26 cellular contexts compared by ENCODE assay signal in the genomic region with DNA sequence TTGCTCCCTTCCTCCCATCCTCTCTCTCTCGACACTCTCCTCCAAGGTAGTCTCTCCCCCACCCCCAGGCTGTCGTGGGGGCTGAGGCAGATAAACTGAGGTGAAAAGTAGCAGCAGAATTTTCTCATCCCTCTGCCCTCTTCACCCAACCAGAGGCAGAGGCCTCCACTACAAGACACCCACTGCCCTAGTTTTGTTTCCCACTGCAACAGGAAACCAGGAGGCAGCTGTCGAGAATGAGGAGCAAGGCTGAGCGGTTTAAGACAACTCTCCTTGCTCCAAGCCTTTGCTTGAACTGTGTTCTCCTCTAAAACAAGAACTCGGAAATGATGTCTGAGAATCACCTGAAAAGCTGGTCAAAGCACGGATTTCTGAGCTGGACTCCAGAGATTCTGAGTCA. TPM values are rescaled to one million over a fixed set of nuclear protein-coding genes. Genes with fewer than 3 reads are reported as not detected.
"Had no signal": no experiment of that assay in that cellular context is flagged by ENCODE, and none has a peak within 500 bp of the region (broad histone marks: within the 10 kb centered on the region; RNA-seq: fewer than 3 reads in every experiment).

No MANE protein-coding gene starts in this region.

- H3K36me3 ChIP-seq: cardiac muscle cell, MG63, SJSA1 had no signal

- H3K4me3 ChIP-seq: cardiac muscle cell, MG63, SJSA1 had no signal

- H3K27ac ChIP-seq: cardiac muscle cell, KMS-11, SJSA1 had no signal

- ATAC-seq: activated T-cell treated with anti-CD3 and anti-CD28 coated beads, Interleukin-2, amount 50 U/mL, for 4 hours; PC-3; SK-N-SH treated with all-trans-retinoic acid at 6 μM for 48 hours had no signal

- H3K9ac ChIP-seq: KMS-11 had no signal

- FAIRE-seq: astrocyte, RCC 7860 had no signal

- H3K4me2 ChIP-seq: KMS-11 had no signal

- H3K27me3 ChIP-seq: cardiac muscle cell, MG63, SJSA1 had no signal

- DNase-seq: activated CD4-positive, alpha-beta memory T cell treated with anti-CD3 and anti-CD28 coated beads for 36 hours; activated CD4-positive, alpha-beta T cell treated with anti-CD3 and anti-CD28 coated beads, Interleukin-2, amount 10 ng/mL, durations not matched to agents 7 days and 5 days; activated CD4-positive, CD25-positive, alpha-beta regulatory T cell; activated CD8-positive, alpha-beta memory T cell treated with anti-CD3 and anti-CD28 coated beads for 24 hours; activated gamma-delta T cell; activated naive CD4-positive, alpha-beta T cell treated with anti-CD3 and anti-CD28 coated beads for 36 hours; activated T-cell treated with anti-CD3 and anti-CD28 coated beads, Interleukin-2, amount 50 U/mL, for 4 hours; amygdala; MG63; MV-4-11; NCI-H1105; NCI-H146; NCI-H187 treated with DMSO at 0.1 percent for 48 hours; NCI-H2081 treated with DMSO at 0.1 percent for 48 hours; NCI-H446; NCI-H524; PC-3; SHP77; SW 1271 had no signal

- H3K9me3 ChIP-seq: MG63, SJSA1 had no signal

RNA-seq across cellular contexts. Expression of a gene that starts 13.6 kb away (rescaled TPM):
- total RNA-seq: activated CD4-positive, alpha-beta memory T cell treated with anti-CD3 and anti-CD28 coated beads for 36 hours; activated CD4-positive, alpha-beta T cell treated with anti-CD3 and anti-CD28 coated beads, Interleukin-2, amount 10 ng/mL, durations not matched to agents 7 days and 5 days; activated naive CD4-positive, alpha-beta T cell treated with anti-CD3 and anti-CD28 coated beads for 36 hours; T-helper 1 cell treated with Interleukin-12 subunit alpha and Interleukin-12 subunit beta and Interleukin-4 antibody, amounts not matched to agents 30 ng/mL and 1 ng/mL, for 36 hours had no signal
